Comparison of ENCODE assay signal across 22 cellular contexts in genomic region chr10:58951750-58952149, GRCh38.
DNase-seq lines count a peak whose midpoint lies in the region; ATAC-seq, FAIRE-seq and TF ChIP-seq lines count a peak whose summit lies in the region.
"Had no signal": no experiment of that assay in that cellular context is flagged by ENCODE, and none has a peak within 500 bp of the region (broad histone marks: within the 10 kb centered on the region; RNA-seq: fewer than 3 reads in every experiment).

No MANE protein-coding gene starts in this region.

- H3K9me3 ChIP-seq in gastroesophageal sphincter = no peaks in the 10 kb centered on the region
- no peaks in the 10 kb centered on the region for H3K9me3 ChIP-seq in sigmoid colon
- H3K9me3 ChIP-seq in HepG2 (ENCODE audit: low read length) = no peaks in the 10 kb centered on the region
- H3K9me3 ChIP-seq: A549, MG63, neutrophil, Peyer's patch had no signal

- ATAC-seq in gastroesophageal sphincter (peak; percentile 76), GM18870 (IDR thresholded peaks at IDR 0.05; ENCODE audit: unreplicated experiment) (no peak), HG03520 (IDR thresholded peaks at IDR 0.05; ENCODE audit: unreplicated experiment) (no peak), GM21367 (IDR thresholded peaks at IDR 0.05; ENCODE audit: unreplicated experiment) (no peak), HepG2 (no peak)
- ATAC-seq: activated CD8-positive, alpha-beta T cell treated with anti-CD3 and anti-CD28 coated beads, Interleukin-2, amount 10 ng/mL, durations not matched to agents 7 days and 5 days; activated T-helper 17 cell treated with anti-CD3 and anti-CD28 coated beads, Interleukin-2, amount 50 U/mL, for 72 hours had no signal

- H4K20me1 ChIP-seq in HepG2 (ENCODE audit: insufficient read depth, low read length) = no peaks in the 10 kb centered on the region

- in situ Hi-C loops in HepG2 (cut with HindIII; ENCODE audit: extremely low pct_ligation_motif_present, low pct_unique_long_range_greater_than_20kb) = loop anchor here (10.0 kb wide), 2 partner anchors 283 to 673 kb away; no protein-coding TSS in a partner anchor

- TF ChIP-seq POLR2A in gastroesophageal sphincter (IDR thresholded peaks at IDR 0.05) = no peak
- no peak for TF ChIP-seq POLR2A in sigmoid colon (IDR thresholded peaks at IDR 0.05)
- TF ChIP-seq POLR2A in HepG2 (IDR thresholded peaks at IDR 0.05; ENCODE audit: insufficient read depth in 1 of 2, low read depth in 2 of 2, low read length in 2 of 2) = no peak

- POLR2A ChIA-PET in HepG2 (lab: Yijun Ruan, JAX) = interaction anchor here (0.7 to 1.0 kb wide), 3 partner anchors 15 to 222 kb away, joined by 3 to 5 read pairs (median 3); no protein-coding TSS in a partner anchor

- TF ChIP-seq CTCF in AG09309 (IDR thresholded peaks at IDR 0.05; ENCODE audit: control insufficient read depth, insufficient read depth, low read depth, low read length, missing control alignments) (no peak), gastroesophageal sphincter (IDR thresholded peaks at IDR 0.05) (no peak), sigmoid colon (IDR thresholded peaks at IDR 0.05) (no peak), HepG2 (CRISPR knock-in tag; IDR thresholded peaks at IDR 0.05) (no peak)

- H3K9ac ChIP-seq in HepG2 (ENCODE audit: insufficient read depth, low read depth, low read length) = no peak overlapping the region

- DNase-seq in AG09309 (ENCODE audit: low read depth) (peak; percentile 60), T1000 (lab: John Stamatoyannopoulos, UW) (peak; percentile 3), sigmoid colon (no peak), HepG2 (ENCODE audit: low spot score) (no peak)
- DNase-seq: activated CD8-positive, alpha-beta T cell treated with anti-CD3 and anti-CD28 coated beads, Interleukin-2, amount 10 ng/mL, durations not matched to agents 7 days and 5 days; dermis blood vessel endothelial cell; foreskin melanocyte; GF-D8; MG63; NCI-H2029 treated with DMSO at 0.1 percent for 48 hours; Peyer's patch; stimulated activated naive CD4-positive, alpha-beta T cell treated with Interleukin-2 at 50 U/mL for 16 hours had no signal

- whole genome bisulfite sequencing in gastroesophageal sphincter (ENCODE audit: low coverage in 1 of 2), 2 donors = 16 to 26% methylated on average over 5 of the region's 5 CpGs
- 74 to 75% methylated on average over 5 of the region's 5 CpGs for WGBS in sigmoid colon, 2 donors
- over 99% methylated on average over 5 of the region's 5 CpGs for WGBS in HepG2 (ENCODE audit: low lambda C conversion rate)

- BruUV-seq in HepG2 (replicated peaks; lab: Mats Ljungman, UMichigan) = no TSS peak

- no peak for TF ChIP-seq EP300 in gastroesophageal sphincter (IDR thresholded peaks at IDR 0.05)
- TF ChIP-seq EP300 in sigmoid colon (IDR thresholded peaks at IDR 0.05) = no peak
- no peak for TF ChIP-seq EP300 in HepG2 (IDR thresholded peaks at IDR 0.05; ENCODE audit: low read depth in 2 of 2, low read length in 2 of 2)
- TF ChIP-seq EP300 in HepG2 (CRISPR knock-in tag; IDR thresholded peaks at IDR 0.05; ENCODE audit: borderline replicate concordance) = no peak

- CTCF ChIA-PET in HepG2 (lab: Yijun Ruan, JAX; ENCODE audit: low intra/inter-chr PET ratio, low total read pairs) = interaction anchor here (1.9 kb wide), 1 partner anchor 230 kb away, joined by 28 read pairs; no protein-coding TSS in a partner anchor

- H3K79me2 ChIP-seq in HepG2 (ENCODE audit: insufficient read depth, low read length) = peaks cover 8% of the 10 kb centered on the region

- H3K27ac ChIP-seq in gastroesophageal sphincter (peak overlapping the region; percentile 20 to 71 (median 50)), sigmoid colon (peak overlapping the region; percentile 37 to 70 (median 49)), HepG2 (ENCODE audit: extremely low read length, insufficient read depth, low read length) (no peak overlapping the region)
- H3K27ac ChIP-seq: neutrophil, VCaP had no signal

- FAIRE-seq in HepG2 (lab: Jason Lieb, UNC) = no peak
- FAIRE-seq: A549, GM18507, HTR-8/SVneo had no signal

- no peak overlapping the region for H2AFZ ChIP-seq in HepG2 (ENCODE audit: low read length)

- peaks cover 0 to 12% (median 3%) of the 10 kb centered on the region in 3 donors for H3K4me1 ChIP-seq in gastroesophageal sphincter
- H3K4me1 ChIP-seq in sigmoid colon = peaks cover 0 to 43% (median 34%) of the 10 kb centered on the region in 4 donors
- peaks cover 49% of the 10 kb centered on the region for H3K4me1 ChIP-seq in HepG2 (ENCODE audit: insufficient read depth, low read length)
- H3K4me1 ChIP-seq: Peyer's patch had no signal

- no peak overlapping the region for H3K4me3 ChIP-seq in AG09309 (ENCODE audit: control insufficient read depth, low read depth, low read length)
- no peak overlapping the region for H3K4me3 ChIP-seq in gastroesophageal sphincter
- H3K4me3 ChIP-seq in sigmoid colon = no peak overlapping the region
- H3K4me3 ChIP-seq in HepG2 (replicated peaks in 1 of 3; ENCODE audit: insufficient read depth in 1 of 3, low read depth in 2 of 3, low read length in 3 of 3) = no peak overlapping the region
- H3K4me3 ChIP-seq: A549, MG63, Peyer's patch had no signal

- H3K4me2 ChIP-seq in HepG2 (ENCODE audit: low read depth, low read length) = no peak overlapping the region

- H3K36me3 ChIP-seq in gastroesophageal sphincter (no peaks in the 10 kb centered on the region), sigmoid colon (no peaks in the 10 kb centered on the region), HepG2 (replicated peaks in 1 of 2; ENCODE audit: control insufficient read depth in 1 of 2, insufficient read depth in 2 of 2, low read length in 2 of 2) (no peaks in the 10 kb centered on the region)
- H3K36me3 ChIP-seq: MG63, neutrophil, Peyer's patch had no signal

- intact Hi-C loops in sigmoid colon (cut with DNase I) = loop anchor here (2.0 to 5.0 kb wide), 4 partner anchors 169 to 671 kb away; no protein-coding TSS in a partner anchor
- intact Hi-C loops in HepG2 (cut with micrococcal nuclease; ENCODE audit: unreplicated experiment) = loop anchor here (1.0 to 10.0 kb wide), 7 partner anchors 55 to 673 kb away; no protein-coding TSS in a partner anchor

- no peak for TF ChIP-seq RAD21 in HepG2 (CRISPR knock-in tag; IDR thresholded peaks at IDR 0.05)

- H3K27me3 ChIP-seq in gastroesophageal sphincter = no peaks in the 10 kb centered on the region
- no peaks in the 10 kb centered on the region for H3K27me3 ChIP-seq in sigmoid colon
- no peaks in the 10 kb centered on the region for H3K27me3 ChIP-seq in HepG2 (ENCODE audit: control insufficient read depth in 1 of 2, insufficient read depth in 2 of 2, low read length in 2 of 2)
- H3K27me3 ChIP-seq: MG63, neutrophil, Peyer's patch had no signal

TF ChIP-seq in HepG2, 621 proteins besides CTCF, POLR2A, EP300 and RAD21 (continues in another document):
- TF ChIP-seq ZFY (CRISPR knock-in tag; IDR thresholded peaks at IDR 0.05) (no peak), ZNF296 (CRISPR knock-in tag; conservative IDR thresholded peaks at IDR 0.05) (no peak), GPN1 (CRISPR knock-in tag; IDR thresholded peaks at IDR 0.05; ENCODE audit: borderline replicate concordance) (no peak), SNAI1 (CRISPR knock-in tag; IDR thresholded peaks at IDR 0.05; ENCODE audit: borderline replicate concordance) (no peak), ZNF589 (CRISPR knock-in tag; conservative IDR thresholded peaks at IDR 0.05) (no peak), E2F2 (CRISPR knock-in tag; IDR thresholded peaks at IDR 0.05; ENCODE audit: borderline replicate concordance) (no peak), ZSCAN25 (CRISPR knock-in tag; IDR thresholded peaks at IDR 0.05) (no peak), SIX4 (CRISPR knock-in tag; IDR thresholded peaks at IDR 0.05) (no peak), ZNF367 (CRISPR knock-in tag; IDR thresholded peaks at IDR 0.05; ENCODE audit: borderline replicate concordance) (no peak), CEBPB (IDR thresholded peaks at IDR 0.05; ENCODE audit: borderline replicate concordance, low read depth, low read length) (no peak), JUN (CRISPR knock-in tag; IDR thresholded peaks at IDR 0.05) (no peak), NFE2L2 (IDR thresholded peaks at IDR 0.05; ENCODE audit: low read length) (no peak), KAT7 (CRISPR knock-in tag; IDR thresholded peaks at IDR 0.05; ENCODE audit: borderline replicate concordance) (no peak), ATAD3A (CRISPR knock-in tag; IDR thresholded peaks at IDR 0.05) (no peak), MLXIP (CRISPR knock-in tag; IDR thresholded peaks at IDR 0.05; ENCODE audit: borderline replicate concordance) (no peak), SETDB1 (CRISPR knock-in tag; IDR thresholded peaks at IDR 0.05; ENCODE audit: borderline replicate concordance) (no peak), ZNF75D (CRISPR knock-in tag; IDR thresholded peaks at IDR 0.05; ENCODE audit: borderline replicate concordance) (no peak)

Comparison
In these comparisons a context has a peak if more than half of its experiments do, and no peak if none do; other contexts are left out.
1. DNase-seq: peak in AG09309 (single experiment) and T1000 (single experiment); none in sigmoid colon (single experiment) and HepG2 (single experiment).